ENCODE assay signal across 17 cellular contexts in genomic region chr12:30882706-30883105, GRCh38. TPM values are rescaled to one million over a fixed set of nuclear protein-coding genes. Genes with fewer than 3 reads are reported as not detected.
DNase-seq lines count a peak whose midpoint lies in the region; ATAC-seq and TF ChIP-seq lines count a peak whose summit lies in the region.
"Had no signal": no experiment of that assay in that cellular context is flagged by ENCODE, and none has a peak within 500 bp of the region (broad histone marks: within the 10 kb centered on the region; RNA-seq: fewer than 3 reads in every experiment).

No MANE protein-coding gene starts in this region.

- peak; percentile 86 for ATAC-seq in SK-N-SH treated with all-trans-retinoic acid at 6 μM for 48 hours
- no peak for ATAC-seq in HG02588 (IDR thresholded peaks at IDR 0.05; ENCODE audit: unreplicated experiment)

- H3K27me3 Mint-ChIP-seq in type B pancreatic cell, result peaks cover 18% of the 10 kb centered on the region

- peaks cover 12% of the 10 kb centered on the region for H3K9me3 Mint-ChIP-seq in type B pancreatic cell

- H3K27me3 ChIP-seq in suprapubic skin, result no peaks in the 10 kb centered on the region
- H3K27me3 ChIP-seq: transverse colon had no signal

- no peak overlapping the region for H3K27ac ChIP-seq in suprapubic skin
- H3K27ac ChIP-seq: RWPE1, transverse colon had no signal

- H3K27ac Mint-ChIP-seq in type B pancreatic cell, result no peak overlapping the region

- 0 out of 2 replicates have a peak, but pooled peaks have one; percentile 13 for TF ChIP-seq RAD21 in Ishikawa (IDR thresholded peaks at IDR 0.05; ENCODE audit: low read depth)

- peaks cover 11% of the 10 kb centered on the region for H3K9me3 ChIP-seq in suprapubic skin
- H3K9me3 ChIP-seq: BE2C had no signal

- 67% methylated on average over 3 of the region's 3 CpGs for WGBS in suprapubic skin

- peaks cover 5% of the 10 kb centered on the region for H3K36me3 Mint-ChIP-seq in type B pancreatic cell

- TF ChIP-seq EP300 in Ishikawa (IDR thresholded peaks at IDR 0.05; ENCODE audit: borderline replicate concordance), result no peak
- no peak for TF ChIP-seq EP300 in suprapubic skin (IDR thresholded peaks at IDR 0.05)

- no peak for DNase-seq in AG09309 (ENCODE audit: low read depth)
- DNase-seq in globus pallidus (ENCODE audit: low spot score), result peak; percentile 35
- DNase-seq in type B pancreatic cell (ENCODE audit: extremely low spot score, unreplicated experiment), result no peak
- DNase-seq in suprapubic skin (ENCODE audit: low spot score in 2 of 2), result no peak
- no peak for DNase-seq in KG1 (lab: John Stamatoyannopoulos, UW)
- DNase-seq: activated CD4-positive, alpha-beta T cell treated with anti-CD3 and anti-CD28 coated beads, Interleukin-2, amount 50 U/mL, for 48 hours; aorta; BE2C; H7; MM.1S; NCI-H446; stimulated activated CD4-positive, alpha-beta T cell treated with anti-CD3 and anti-CD28 coated beads, Interleukin-1b, Interleukin-23, amount 100 ng/mL, for 48 hours; transverse colon had no signal

- no peaks in the 10 kb centered on the region for H3K36me3 ChIP-seq in suprapubic skin
- H3K36me3 ChIP-seq: BE2C, transverse colon had no signal

- peaks cover 6% of the 10 kb centered on the region for H3K4me1 ChIP-seq in suprapubic skin
- H3K4me1 ChIP-seq: BE2C, transverse colon had no signal

- TF ChIP-seq POLR2A in suprapubic skin (IDR thresholded peaks at IDR 0.05), result no peak

- peaks cover 13% of the 10 kb centered on the region for H3K4me1 Mint-ChIP-seq in type B pancreatic cell (ENCODE audit: unreplicated experiment)

- H3K4me3 Mint-ChIP-seq in type B pancreatic cell, result no peak overlapping the region

- H3K4me3 ChIP-seq in AG09309 (ENCODE audit: control insufficient read depth, low read depth, low read length) (no peak overlapping the region), suprapubic skin (no peak overlapping the region)
- H3K4me3 ChIP-seq: transverse colon had no signal

- TF ChIP-seq CTCF in AG09309 (IDR thresholded peaks at IDR 0.05; ENCODE audit: control insufficient read depth, insufficient read depth, low read depth, low read length, missing control alignments), result peak; percentile 6
- TF ChIP-seq CTCF in type B pancreatic cell (conservative IDR thresholded peaks at IDR 0.05), result no peak
- TF ChIP-seq CTCF in suprapubic skin (IDR thresholded peaks at IDR 0.05), result no peak

TF ChIP-seq in Ishikawa, 13 proteins besides CTCF, POLR2A, EP300 and RAD21:
- TF ChIP-seq TAF1 (IDR thresholded peaks at IDR 0.05; ENCODE audit: low read depth) (no peak), YY1 (IDR thresholded peaks at IDR 0.05; ENCODE audit: low read depth) (no peak), ZBTB7A (IDR thresholded peaks at IDR 0.05; ENCODE audit: low read depth) (no peak), FOXM1 (IDR thresholded peaks at IDR 0.05; ENCODE audit: borderline replicate concordance, low read depth) (no peak), EGR1 (IDR thresholded peaks at IDR 0.05) (no peak), NFIC (IDR thresholded peaks at IDR 0.05) (no peak), USF1 (IDR thresholded peaks at IDR 0.05) (no peak)

TF ChIP-seq in SK-N-SH treated with all-trans-retinoic acid at 6 μM for 48 hours, 23 proteins besides CTCF, POLR2A, EP300 and RAD21:
- no peak for TF ChIP-seq ARNTL (CRISPR knock-in tag; IDR thresholded peaks at IDR 0.05; ENCODE audit: borderline replicate concordance, low read depth)
- no peak for TF ChIP-seq ISL1 (CRISPR knock-in tag; IDR thresholded peaks at IDR 0.05)
- TF ChIP-seq TOX (CRISPR knock-in tag; IDR thresholded peaks at IDR 0.05; ENCODE audit: borderline replicate concordance), result no peak
- no peak for TF ChIP-seq CSDC2 (CRISPR knock-in tag; IDR thresholded peaks at IDR 0.05)
- TF ChIP-seq ZNF8 (CRISPR knock-in tag; IDR thresholded peaks at IDR 0.05), result no peak
- no peak for TF ChIP-seq SNAI2 (CRISPR knock-in tag; IDR thresholded peaks at IDR 0.05)
- TF ChIP-seq ZNF70 (CRISPR knock-in tag; IDR thresholded peaks at IDR 0.05), result no peak
- no peak for TF ChIP-seq TCF4 (CRISPR knock-in tag; IDR thresholded peaks at IDR 0.05; ENCODE audit: borderline replicate concordance)
- no peak for TF ChIP-seq ZNF565 (CRISPR knock-in tag; conservative IDR thresholded peaks at IDR 0.05; ENCODE audit: low read depth)
- TF ChIP-seq CSRNP3 (CRISPR knock-in tag; IDR thresholded peaks at IDR 0.05), result no peak
- no peak for TF ChIP-seq PATZ1 (CRISPR knock-in tag; IDR thresholded peaks at IDR 0.05; ENCODE audit: borderline replicate concordance)
- TF ChIP-seq ZC3H10 (CRISPR knock-in tag; IDR thresholded peaks at IDR 0.05), result no peak
- TF ChIP-seq GLIS3 (CRISPR knock-in tag; IDR thresholded peaks at IDR 0.05), result no peak
- no peak for TF ChIP-seq PPARA (CRISPR knock-in tag; IDR thresholded peaks at IDR 0.05; ENCODE audit: borderline replicate concordance)
- TF ChIP-seq BACH2 (CRISPR knock-in tag; IDR thresholded peaks at IDR 0.05; ENCODE audit: borderline replicate concordance), result no peak
- TF ChIP-seq ZFP3 (CRISPR knock-in tag; IDR thresholded peaks at IDR 0.05), result no peak
- no peak for TF ChIP-seq RARB (CRISPR knock-in tag; IDR thresholded peaks at IDR 0.05)
- TF ChIP-seq OSR1 (CRISPR knock-in tag; IDR thresholded peaks at IDR 0.05), result no peak
- TF ChIP-seq POU6F1 (CRISPR knock-in tag; IDR thresholded peaks at IDR 0.05; ENCODE audit: borderline replicate concordance, low read depth), result no peak
- no peak for TF ChIP-seq CREB5 (CRISPR knock-in tag; IDR thresholded peaks at IDR 0.05; ENCODE audit: low read depth)

RNA-seq across cellular contexts. Expression of gene TSPAN11, which starts 43.8 kb away (rescaled TPM):
- 9.5 and 52.3 TPM in 2 replicates for total RNA-seq in type B pancreatic cell (ENCODE audit: low replicate concordance)
- 1 to 10 TPM in 2 of 4 donors, under 1 TPM in 2; 0.64 to 2.8 (median 1.3) TPM for total RNA-seq in suprapubic skin
